8 cellular contexts compared by ENCODE assay signal in the genomic region with DNA sequence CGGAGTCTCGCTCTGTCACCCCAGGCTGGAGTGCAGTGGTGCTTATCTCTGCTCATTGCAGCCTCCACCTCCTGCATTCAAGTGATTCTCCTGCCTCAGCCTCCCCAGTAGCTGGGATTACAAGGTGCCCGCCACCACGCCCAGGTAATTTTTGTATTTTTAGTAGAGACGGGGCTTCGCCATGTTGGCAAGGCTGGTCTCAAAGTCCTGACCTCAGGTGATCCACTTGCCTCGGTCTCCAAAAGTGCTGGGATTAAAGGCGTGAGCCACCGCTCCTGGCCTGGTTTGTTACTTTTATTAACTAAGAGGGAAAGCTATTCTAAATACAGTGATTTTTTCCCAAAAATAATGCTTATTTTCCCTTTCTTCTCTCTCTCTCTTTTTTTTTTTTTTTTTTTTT. TPM values are rescaled to one million over a fixed set of nuclear protein-coding genes. Genes with fewer than 3 reads are reported as not detected.
DNase-seq lines count a peak whose midpoint lies in the region; ATAC-seq and TF ChIP-seq lines count a peak whose summit lies in the region.

No MANE protein-coding gene starts in this region.

- DNase-seq in Right ventricle myocardium inferior (ENCODE audit: missing footprints): peak; percentile 44
- DNase-seq in cardiac septum (ENCODE audit: low spot score): no peak
- DNase-seq in brain microvascular endothelial cell: no peak
- no peak for DNase-seq in upper lobe of right lung
- DNase-seq in putamen (ENCODE audit: low spot score): no peak
- no peak for DNase-seq in DMS53 treated with DMSO at 0.1 percent for 48 hours (lab: John Stamatoyannopoulos, UW; ENCODE audit: unreplicated experiment)

- H3K27me3 ChIP-seq in brain microvascular endothelial cell (replicated peaks): no peaks in the 10 kb centered on the region
- no peaks in the 10 kb centered on the region for H3K27me3 ChIP-seq in muscle layer of colon (ENCODE audit: control insufficient read depth in 1 of 2, insufficient read depth in 2 of 2, low read length in 2 of 2)
- H3K27me3 ChIP-seq in upper lobe of right lung: no peaks in the 10 kb centered on the region

- H3K4me1 ChIP-seq in muscle layer of colon (ENCODE audit: insufficient read depth, low read length) (no peaks in the 10 kb centered on the region), upper lobe of right lung (no peaks in the 10 kb centered on the region)

- peak overlapping the region; percentile 75 for H3K4me3 ChIP-seq in brain microvascular endothelial cell (ENCODE audit: low read depth, low read length)
- peak overlapping the region; percentile 75 to 88 for H3K4me3 ChIP-seq in muscle layer of colon (ENCODE audit: low read depth in 1 of 2, low read length in 2 of 2)
- peak overlapping the region; percentile 87 for H3K4me3 ChIP-seq in upper lobe of right lung

- H3K9me3 ChIP-seq in muscle layer of colon (ENCODE audit: low read length) (no peaks in the 10 kb centered on the region), upper lobe of right lung (no peaks in the 10 kb centered on the region)

- H3K27ac ChIP-seq in brain microvascular endothelial cell: no peak overlapping the region
- no peak overlapping the region for H3K27ac ChIP-seq in muscle layer of colon (ENCODE audit: low read depth, low read length)
- H3K27ac ChIP-seq in upper lobe of right lung: no peak overlapping the region

- ATAC-seq in Right ventricle myocardium inferior (no peak), upper lobe of right lung (no peak), HG02798 (IDR thresholded peaks at IDR 0.05; ENCODE audit: poor library complexity, unreplicated experiment) (no peak)

- peak overlapping the region; percentile 83 for H3K9ac ChIP-seq in muscle layer of colon (ENCODE audit: low read length)

- no peak for TF ChIP-seq CTCF in brain microvascular endothelial cell (IDR thresholded peaks at IDR 0.05; ENCODE audit: low read depth, low read length, missing control alignments)
- no peak for TF ChIP-seq CTCF in upper lobe of right lung (IDR thresholded peaks at IDR 0.05)

- in situ Hi-C loops in brain microvascular endothelial cell (cut with HindIII; ENCODE audit: low pct_ligation_motif_present, low sequenced_read_pairs): no loop called here

- no peaks in the 10 kb centered on the region for H3K36me3 ChIP-seq in brain microvascular endothelial cell (replicated peaks)
- no peaks in the 10 kb centered on the region for H3K36me3 ChIP-seq in muscle layer of colon (ENCODE audit: insufficient read depth, low read length)
- no peaks in the 10 kb centered on the region for H3K36me3 ChIP-seq in upper lobe of right lung

- intact Hi-C loops in Right ventricle myocardium inferior (cut with DNase I): no loop called here
- intact Hi-C loops in cardiac septum (cut with DNase I): no loop called here
- intact Hi-C loops in upper lobe of right lung (cut with DNase I): no loop called here

RNA-seq across cellular contexts. Expression of a gene that starts 0.9 kb away (rescaled TPM):
- total RNA-seq in Right ventricle myocardium inferior: 0.51 TPM
- 0.70 TPM for total RNA-seq in cardiac septum
- 0.78 TPM for total RNA-seq in upper lobe of right lung
